ENCODE assay signal across 3 cellular contexts in the genomic region with DNA sequence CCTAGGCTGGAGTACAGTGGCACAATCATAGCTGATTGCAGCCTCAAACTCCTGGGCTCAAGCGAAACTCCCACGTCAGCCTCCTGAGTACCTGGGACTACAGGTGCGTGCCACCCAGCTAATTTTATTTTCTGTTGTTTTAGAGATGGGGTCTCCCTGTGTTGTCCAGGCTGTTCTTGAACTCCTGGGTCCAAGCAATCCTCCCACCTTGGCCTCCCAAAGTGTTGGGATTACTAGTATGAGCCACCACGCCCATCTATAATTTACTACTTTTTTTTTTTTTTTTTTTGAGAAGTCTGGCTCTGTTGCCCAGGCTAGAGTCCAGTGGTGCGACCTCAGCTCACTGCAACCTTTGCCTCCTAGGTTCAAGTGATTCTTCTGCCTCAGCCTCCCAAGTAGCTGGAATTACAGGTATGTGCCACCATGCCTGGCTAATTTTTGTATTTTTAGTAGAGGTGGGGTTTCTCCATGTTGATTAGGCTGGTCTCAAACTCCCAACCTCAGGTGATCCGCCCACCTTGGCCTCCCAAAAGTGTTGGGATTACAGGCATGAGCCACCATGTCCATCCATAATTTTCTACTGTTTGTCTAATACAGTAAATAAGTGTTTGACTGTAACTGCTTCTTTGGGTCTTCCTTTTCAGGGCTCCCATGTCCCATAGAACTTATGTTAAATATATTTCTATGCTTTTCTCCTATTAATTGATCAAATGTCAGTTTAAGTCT. TPM values are rescaled to one million over a fixed set of nuclear protein-coding genes. Genes with fewer than 3 reads are reported as not detected.
"Had no signal": no experiment of that assay in that cellular context is flagged by ENCODE, and none has a peak within 500 bp of the region (broad histone marks: within the 10 kb centered on the region; RNA-seq: fewer than 3 reads in every experiment).

No MANE protein-coding gene starts in this region.

RNA-seq across cellular contexts. Expression of a gene that starts 13.2 kb away (rescaled TPM):
- total RNA-seq: pulmonary artery endothelial cell had no signal

RNA-seq across cellular contexts. Expression of a gene that starts 25.6 kb away (rescaled TPM):
- total RNA-seq: naive thymus-derived CD8-positive, alpha-beta T cell; occipital lobe had no signal
- polyA plus RNA-seq: naive thymus-derived CD8-positive, alpha-beta T cell had no signal
